Comparison of ENCODE assay signal across 17 cellular contexts in genomic region chr16:72043058-72043457, GRCh38. TPM values are rescaled to one million over a fixed set of nuclear protein-coding genes. Genes with fewer than 3 reads are reported as not detected.
DNase-seq lines count a peak whose midpoint lies in the region; ATAC-seq and TF ChIP-seq lines count a peak whose summit lies in the region.
"Had no signal": no experiment of that assay in that cellular context is flagged by ENCODE, and none has a peak within 500 bp of the region (broad histone marks: within the 10 kb centered on the region; RNA-seq: fewer than 3 reads in every experiment).

No MANE protein-coding gene starts in this region.

- dilution Hi-C loops in IMR-90 (cut with HindIII; ENCODE audit: low sequenced_read_pairs, unreplicated experiment): no loop called here

- peaks cover 8% of the 10 kb centered on the region for H3K36me3 Mint-ChIP-seq in nephron progenitor cell (ENCODE audit: low read depth)

- H3K27me3 ChIP-seq in IMR-90 (ENCODE audit: control insufficient read depth, insufficient read depth, low read length): no peaks in the 10 kb centered on the region
- H3K27me3 ChIP-seq in gastrocnemius medialis: no peaks in the 10 kb centered on the region

- H3K9ac ChIP-seq in IMR-90 (ENCODE audit: low read depth, low read length): no peak overlapping the region

- WGBS in IMR-90 (ENCODE audit: extremely low coverage in 2 of 2, insufficient read length in 1 of 2), 2 experiments: no CpG with 5 or more reads among the region's 3 CpGs

- no peak overlapping the region for H2BK120ac ChIP-seq in IMR-90 (ENCODE audit: low read depth, low read length)

- no peak overlapping the region for H3K4me2 ChIP-seq in IMR-90 (ENCODE audit: low read depth, low read length)
- H3K4me2 ChIP-seq: A549 had no signal

- H4K8ac ChIP-seq in IMR-90 (ENCODE audit: low read depth in 2 of 2, low read length in 2 of 2): no peak overlapping the region

- H2AFZ ChIP-seq in IMR-90 (replicated peaks; ENCODE audit: low read length, poor library complexity): no peak overlapping the region

- POLR2A ChIA-PET in IMR-90 (lab: Charles Lee; ENCODE audit: unreplicated experiment): no interaction called here

- in situ Hi-C loops in IMR-90 (cut with MboI; ENCODE audit: low sequenced_read_pairs) (no loop called here), gastrocnemius medialis (cut with MboI; ENCODE audit: low sequenced_read_pairs in 4 of 4) (no loop called here)

- no peak overlapping the region for H3K18ac ChIP-seq in IMR-90 (ENCODE audit: low read depth, low read length)

- H3K4me3 Mint-ChIP-seq in nephron progenitor cell: no peak overlapping the region
- H3K4me3 Mint-ChIP-seq: CD4-positive, alpha-beta T cell had no signal

- H2AK9ac ChIP-seq in IMR-90 (replicated peaks; ENCODE audit: low read depth, low read length, poor library complexity): peak overlapping the region; percentile 3

- no peak overlapping the region for H3K27ac ChIP-seq in IMR-90 (ENCODE audit: insufficient read depth, low read length)
- H3K27ac ChIP-seq in gastrocnemius medialis: peak overlapping the region; percentile 76 to 85 (median 81)
- H3K27ac ChIP-seq: 22Rv1, A549, C4-2B had no signal

- no peak overlapping the region for H3K56ac ChIP-seq in IMR-90 (ENCODE audit: extremely low read depth, insufficient read depth, low read length)

- peaks cover 6% of the 10 kb centered on the region for H3K9me3 Mint-ChIP-seq in nephron progenitor cell

- no peak overlapping the region for H3K4ac ChIP-seq in IMR-90 (ENCODE audit: low read depth, low read length)

- H4K91ac ChIP-seq in IMR-90 (ENCODE audit: insufficient read depth, low read depth, low read length): no peak overlapping the region

- no peak for DNase-seq in IMR-90
- peak; percentile 95 for DNase-seq in left lobe of liver (ENCODE audit: low spot score)
- no peak for DNase-seq in nephron progenitor cell
- peak in 1 of 2 donors; percentile 61 for DNase-seq in gastrocnemius medialis
- DNase-seq in activated CD4-positive, alpha-beta T cell treated with anti-CD3 and anti-CD28 coated beads, Interleukin-2, amount 50 U/mL, for 48 hours: no peak
- DNase-seq in SIG-M5 (lab: John Stamatoyannopoulos, UW): no peak
- DNase-seq: AML-193; Caco-2; CD4-positive, alpha-beta T cell had no signal

- no peaks in the 10 kb centered on the region for H3K36me3 ChIP-seq in IMR-90 (ENCODE audit: control insufficient read depth, insufficient read depth, low read length)
- H3K36me3 ChIP-seq in gastrocnemius medialis: no peaks in the 10 kb centered on the region
- H3K36me3 ChIP-seq: HAP-1 had no signal

- intact Hi-C loops in IMR-90 (cut with micrococcal nuclease): no loop called here
- intact Hi-C loops in gastrocnemius medialis (cut with DNase I; ENCODE audit: low total_unique reads): no loop called here

- no peaks in the 10 kb centered on the region for H3K9me1 ChIP-seq in IMR-90 (ENCODE audit: insufficient read depth, low read length)

- H3K4me1 Mint-ChIP-seq in nephron progenitor cell: peaks cover 6% of the 10 kb centered on the region

- no peak overlapping the region for H3K23ac ChIP-seq in IMR-90 (ENCODE audit: low read depth, low read length)

- CTCF ChIA-PET in IMR-90 (lab: Yijun Ruan, JAX): no interaction called here

- H4K20me1 ChIP-seq in IMR-90 (ENCODE audit: insufficient read depth, low read length): no peaks in the 10 kb centered on the region

- no peak for TF ChIP-seq POLR2A in IMR-90 (IDR thresholded peaks at IDR 0.05; ENCODE audit: low read depth, low read length)
- no peak for TF ChIP-seq POLR2A in gastrocnemius medialis (IDR thresholded peaks at IDR 0.05)

- H3K9me3 ChIP-seq in IMR-90 (ENCODE audit: control insufficient read depth, insufficient read depth, low read length) (no peaks in the 10 kb centered on the region), gastrocnemius medialis (no peaks in the 10 kb centered on the region)
- H3K9me3 ChIP-seq: A549, Caco-2, HAP-1 had no signal

- H3K4me3 ChIP-seq in IMR-90 (ENCODE audit: insufficient read depth, low read depth, low read length): no peak overlapping the region
- H3K4me3 ChIP-seq in gastrocnemius medialis: no peak overlapping the region
- H3K4me3 ChIP-seq: A549, HAP-1 had no signal

- no peak overlapping the region for H4K5ac ChIP-seq in IMR-90 (ENCODE audit: low read depth, low read length)

- H2BK5ac ChIP-seq in IMR-90 (ENCODE audit: low read depth, low read length, poor library complexity, severe bottlenecking): no peak overlapping the region

- H2AK5ac ChIP-seq in IMR-90 (ENCODE audit: low read depth, low read length): no peak overlapping the region

- H3K4me1 ChIP-seq in IMR-90 (ENCODE audit: control insufficient read depth, insufficient read depth, low read length) (no peaks in the 10 kb centered on the region), gastrocnemius medialis (peaks cover 20 to 27% of the 10 kb centered on the region in 2 donors)
- H3K4me1 ChIP-seq: A549, Caco-2, HAP-1 had no signal

- peaks cover 23% of the 10 kb centered on the region for H3K27me3 Mint-ChIP-seq in nephron progenitor cell (ENCODE audit: low read depth, poor library complexity)
- H3K27me3 Mint-ChIP-seq: CD4-positive, alpha-beta T cell had no signal

- H3K27ac Mint-ChIP-seq in nephron progenitor cell: peak overlapping the region; percentile 45
- H3K27ac Mint-ChIP-seq: CD4-positive, alpha-beta T cell had no signal

- no peaks in the 10 kb centered on the region for H3K79me1 ChIP-seq in IMR-90 (ENCODE audit: low read depth in 1 of 2, low read length in 2 of 2)

- no peak overlapping the region for H2BK20ac ChIP-seq in IMR-90 (ENCODE audit: low read depth, low read length)

- TF ChIP-seq CTCF in IMR-90 (conservative IDR thresholded peaks at IDR 0.05; ENCODE audit: low read depth, low read length) (no peak), nephron progenitor cell (IDR thresholded peaks at IDR 0.05) (no peak), gastrocnemius medialis (IDR thresholded peaks at IDR 0.05 in 4 of 5, conservative IDR thresholded peaks at IDR 0.05 in 1 of 5) (no peak)

- ATAC-seq in IMR-90 (ENCODE audit: low read depth) (no peak), left lobe of liver (peak; percentile 62), gastrocnemius medialis (peak in 1 of 2 donors; percentile 13), GM21447 (IDR thresholded peaks at IDR 0.05; ENCODE audit: unreplicated experiment) (no peak)
- ATAC-seq: A549 had no signal

- no peak for TF ChIP-seq RAD21 in IMR-90 (IDR thresholded peaks at IDR 0.05; ENCODE audit: low read length)

- H3K14ac ChIP-seq in IMR-90 (replicated peaks; ENCODE audit: low read depth, low read length): no peak overlapping the region

- no TSS peak for BruUV-seq in IMR-90 (replicated peaks; lab: Mats Ljungman, UMichigan)

- no peak overlapping the region for H2BK15ac ChIP-seq in IMR-90 (ENCODE audit: low read depth, low read length)

TF ChIP-seq in IMR-90, 13 proteins besides CTCF, POLR2A, EP300 and RAD21 (continues in another document):
- TF ChIP-seq CEBPB (IDR thresholded peaks at IDR 0.05; ENCODE audit: low read depth, low read length) (no peak), RFX5 (IDR thresholded peaks at IDR 0.05; ENCODE audit: low read depth, low read length) (no peak), MXI1 (IDR thresholded peaks at IDR 0.05; ENCODE audit: borderline replicate concordance, low read depth, low read length) (no peak), MAZ (IDR thresholded peaks at IDR 0.05; ENCODE audit: borderline replicate concordance, low read depth, low read length) (no peak), CHD1 (IDR thresholded peaks at IDR 0.05; ENCODE audit: low read depth, low read length) (no peak), MAFK (IDR thresholded peaks at IDR 0.05; ENCODE audit: low read depth, low read length) (no peak), RCOR1 (IDR thresholded peaks at IDR 0.05; ENCODE audit: insufficient replicate concordance, low read length) (no peak), USF2 (IDR thresholded peaks at IDR 0.05; ENCODE audit: low read depth, low read length) (no peak), NFE2L2 (IDR thresholded peaks at IDR 0.05; ENCODE audit: low read depth, low read length) (no peak)

RNA-seq across cellular contexts. Expression of gene HP, which starts 11.2 kb away (rescaled TPM):
- total RNA-seq in IMR-90 (2012; rRNA removed): not detected in 2 replicates
- polyA plus RNA-seq in IMR-90 (2012; rRNA removed): not detected in 2 replicates
- polyA plus RNA-seq in IMR-90 (2012; cell fraction: cytosol; rRNA removed): not detected in 2 replicates
- polyA plus RNA-seq in IMR-90 (2012; cell fraction: nucleus; rRNA removed; ENCODE audit: low replicate concordance): not detected in 2 replicates
- 47,876 TPM for total RNA-seq in left lobe of liver
- 100 to 1,000 TPM in 1 of 4 donors, 10 to 100 TPM in 1, 1 to 10 TPM in 1, not detected in 1; 1.5 to 206 (median 63.7) TPM for total RNA-seq in gastrocnemius medialis
- total RNA-seq: CD4-positive, alpha-beta T cell; Daoy; H1 had no signal
- polyA plus RNA-seq: BJ, H1 had no signal

RNA-seq across cellular contexts. Expression of gene HPR, which starts 20.0 kb away (rescaled TPM):
- not detected in 2 replicates for total RNA-seq in IMR-90 (2012; rRNA removed)
- polyA plus RNA-seq in IMR-90 (2012; rRNA removed): not detected in 2 replicates
- polyA plus RNA-seq in IMR-90 (2012; cell fraction: cytosol; rRNA removed): not detected in 2 replicates
- polyA plus RNA-seq in IMR-90 (2012; cell fraction: nucleus; rRNA removed; ENCODE audit: low replicate concordance): 0.05 TPM in 1 of 2 replicates, not detected in the other
- total RNA-seq in left lobe of liver: 110 TPM
- under 1 TPM in 1 of 4 donors, not detected in 3; 0.20 TPM for total RNA-seq in gastrocnemius medialis
- total RNA-seq: Caco-2; CD4-positive, alpha-beta T cell; Daoy; H1 had no signal
- polyA plus RNA-seq: A549, BJ had no signal

RNA-seq across cellular contexts. Expression of gene DHODH, which starts 34.5 kb away (rescaled TPM):
- total RNA-seq in IMR-90 (2012; rRNA removed) (3.2 and 3.3 TPM in 2 replicates), left lobe of liver (28.4 TPM), gastrocnemius medialis (1 to 10 TPM; 5.1 to 7.3 (median 6.7) TPM)
- polyA plus RNA-seq in IMR-90 (2012; rRNA removed): 4.1 and 4.5 TPM in 2 replicates
- 2.9 and 4.9 TPM in 2 replicates for polyA plus RNA-seq in IMR-90 (2012; cell fraction: cytosol; rRNA removed)
- 3.5 and 4.1 TPM in 2 replicates for polyA plus RNA-seq in IMR-90 (2012; cell fraction: nucleus; rRNA removed; ENCODE audit: low replicate concordance)

RNA-seq across cellular contexts. Expression of gene PKD1L3, which starts 42.9 kb away (rescaled TPM):
- not detected in 2 replicates for total RNA-seq in IMR-90 (2012; rRNA removed)
- not detected in 2 replicates for polyA plus RNA-seq in IMR-90 (2012; rRNA removed)
- not detected in 2 replicates for polyA plus RNA-seq in IMR-90 (2012; cell fraction: cytosol; rRNA removed)
- not detected in 2 replicates for polyA plus RNA-seq in IMR-90 (2012; cell fraction: nucleus; rRNA removed; ENCODE audit: low replicate concordance)
- 0.88 TPM for total RNA-seq in left lobe of liver
- total RNA-seq in gastrocnemius medialis: not detected
- total RNA-seq: Caco-2; CD4-positive, alpha-beta T cell; Daoy; H1 had no signal
- polyA plus RNA-seq: BJ had no signal

RNA-seq across cellular contexts. Expression of gene TXNL4B, which starts 50.4 kb away (rescaled TPM):
- total RNA-seq in IMR-90 (2012; rRNA removed) (5.4 and 6.1 TPM in 2 replicates), left lobe of liver (9.6 TPM), gastrocnemius medialis (10 to 100 TPM in 2 of 4 donors, 1 to 10 TPM in 2; 6.0 to 13.7 (median 10.0) TPM)
- 7.4 and 8.6 TPM in 2 replicates for polyA plus RNA-seq in IMR-90 (2012; rRNA removed)
- polyA plus RNA-seq in IMR-90 (2012; cell fraction: cytosol; rRNA removed): 2.9 and 3.6 TPM in 2 replicates
- 2.7 and 7.2 TPM in 2 replicates for polyA plus RNA-seq in IMR-90 (2012; cell fraction: nucleus; rRNA removed; ENCODE audit: low replicate concordance)

Comparison
In these comparisons a context has a peak if more than half of its experiments do, and no peak if none do; other contexts are left out.
1. RNA of gene HP, which starts 11.2 kb away (total RNA-seq): 47,876 TPM in left lobe of liver (single experiment); 1.5 to 206 TPM in gastrocnemius medialis and not detected in IMR-90; every median in the first group is over 100 times any median in the second.
2. RNA of gene HPR, which starts 20.0 kb away (total RNA-seq): 110 TPM in left lobe of liver (single experiment); 0.20 TPM in gastrocnemius medialis and not detected in IMR-90; every median in the first group is over 10 times any median in the second.